Comparison of ENCODE assay signal across 13 cellular contexts in genomic region chr4:57044996-57045395, GRCh38.
DNase-seq lines count a peak whose midpoint lies in the region; ATAC-seq, FAIRE-seq and TF ChIP-seq lines count a peak whose summit lies in the region.
"Had no signal": no experiment of that assay in that cellular context is flagged by ENCODE, and none has a peak within 500 bp of the region (broad histone marks: within the 10 kb centered on the region; RNA-seq: fewer than 3 reads in every experiment).

No MANE protein-coding gene starts in this region.

- H3K4me3 Mint-ChIP-seq in osteocyte (ENCODE audit: unreplicated experiment), result no peak overlapping the region
- H3K4me3 Mint-ChIP-seq: activated T-helper 17 cell treated with anti-CD3 and anti-CD28 coated beads, Interleukin-2, amount 50 U/mL, for 72 hours; T-helper 17 cell had no signal

- no peak overlapping the region for H3K4me3 ChIP-seq in heart right ventricle
- H3K4me3 ChIP-seq in esophagus muscularis mucosa, result no peak overlapping the region
- H3K4me3 ChIP-seq in vagina, result no peak overlapping the region
- H3K4me3 ChIP-seq: upper lobe of left lung had no signal

- no peaks in the 10 kb centered on the region for H3K27me3 Mint-ChIP-seq in osteocyte (ENCODE audit: unreplicated experiment)

- intact Hi-C loops in heart right ventricle (cut with DNase I) (loop anchor here in 6 of 10 donors (2.0 to 10.0 kb wide), 6 partner anchors 52 to 70 kb away; partner anchors contain the start of gene IGFBP7 (in 4 of the 6)), Right ventricle myocardium superior (cut with DNase I) (loop anchor here (5.0 kb wide), 1 partner anchor 67 kb away; the partner anchor contains the start of gene IGFBP7), esophagus muscularis mucosa (cut with DNase I) (no loop called here), vagina (cut with DNase I) (loop anchor here (5.0 kb wide), 1 partner anchor 72 kb away; no protein-coding TSS in a partner anchor)

- H3K27me3 ChIP-seq in heart right ventricle (no peaks in the 10 kb centered on the region), esophagus muscularis mucosa (no peaks in the 10 kb centered on the region), vagina (no peaks in the 10 kb centered on the region)
- H3K27me3 ChIP-seq: upper lobe of left lung had no signal

- H3K9me3 ChIP-seq in heart right ventricle, result peaks cover 0 to 4% (median 0%) of the 10 kb centered on the region in 11 donors
- H3K9me3 ChIP-seq in esophagus muscularis mucosa, result no peaks in the 10 kb centered on the region
- no peaks in the 10 kb centered on the region for H3K9me3 ChIP-seq in vagina
- H3K9me3 ChIP-seq: upper lobe of left lung had no signal

- H3K9me3 Mint-ChIP-seq in osteocyte (ENCODE audit: unreplicated experiment), result no peaks in the 10 kb centered on the region
- H3K9me3 Mint-ChIP-seq: activated T-helper 17 cell treated with anti-CD3 and anti-CD28 coated beads, Interleukin-2, amount 50 U/mL, for 72 hours had no signal

- peak overlapping the region; percentile 92 for H3K27ac Mint-ChIP-seq in osteocyte (ENCODE audit: unreplicated experiment)
- H3K27ac Mint-ChIP-seq: activated T-helper 17 cell treated with anti-CD3 and anti-CD28 coated beads, Interleukin-2, amount 50 U/mL, for 72 hours; T-helper 17 cell had no signal

- H3K4me1 Mint-ChIP-seq in osteocyte (ENCODE audit: unreplicated experiment), result peaks cover 97% of the 10 kb centered on the region
- H3K4me1 Mint-ChIP-seq: activated T-helper 17 cell treated with anti-CD3 and anti-CD28 coated beads, Interleukin-2, amount 50 U/mL, for 72 hours; T-helper 17 cell had no signal

- WGBS in heart right ventricle, 2 donors, result 76 to 85% methylated on average over 1 of the region's 1 CpG
- WGBS in esophagus muscularis mucosa, result 100% methylated on average over 1 of the region's 1 CpG

- H3K36me3 ChIP-seq in heart right ventricle, result peaks cover 0 to 16% (median 4%) of the 10 kb centered on the region in 9 donors
- peaks cover 0 to 11% (median 5%) of the 10 kb centered on the region in 4 donors for H3K36me3 ChIP-seq in esophagus muscularis mucosa
- no peaks in the 10 kb centered on the region for H3K36me3 ChIP-seq in vagina

- DNase-seq in heart right ventricle, result no peak
- no peak for DNase-seq in Right ventricle myocardium superior
- no peak for DNase-seq in esophagus muscularis mucosa (ENCODE audit: extremely low spot score)
- DNase-seq in osteocyte (ENCODE audit: extremely low spot score, unreplicated experiment), result no peak
- no peak for DNase-seq in vagina (ENCODE audit: extremely low spot score in 2 of 2)
- DNase-seq in H54 (ENCODE audit: insufficient read length, low spot score), result no peak
- no peak for DNase-seq in NCI-H2107 (lab: John Stamatoyannopoulos, UW)
- DNase-seq in UCSD-AML1 (lab: John Stamatoyannopoulos, UW; ENCODE audit: unreplicated experiment), result no peak
- DNase-seq: NCI-H226, retina, T-helper 17 cell, upper lobe of left lung had no signal

- H3K27ac ChIP-seq in heart right ventricle (peak overlapping the region; percentile 32 to 93 (median 84)), esophagus muscularis mucosa (replicated peaks in 1 of 4) (peak overlapping the region; percentile 53 to 71 (median 67)), vagina (peak overlapping the region; percentile 83)

- no peak for TF ChIP-seq EP300 in esophagus muscularis mucosa (IDR thresholded peaks at IDR 0.05)

- H3K36me3 Mint-ChIP-seq in osteocyte (ENCODE audit: unreplicated experiment), result peaks cover 47% of the 10 kb centered on the region

- H3K4me1 ChIP-seq in heart right ventricle (peaks cover 25 to 100% (median 77%) of the 10 kb centered on the region in 9 donors), esophagus muscularis mucosa (peaks cover 76 to 80% (median 78%) of the 10 kb centered on the region in 4 donors), vagina (peaks cover 39% of the 10 kb centered on the region)

- no peak for TF ChIP-seq POLR2A in esophagus muscularis mucosa (IDR thresholded peaks at IDR 0.05; ENCODE audit: low read depth)
- no peak for TF ChIP-seq POLR2A in vagina (IDR thresholded peaks at IDR 0.05)
- no peak for TF ChIP-seq POLR2A in H54 (IDR thresholded peaks at IDR 0.05; ENCODE audit: low read depth, low read length)

- no peak for TF ChIP-seq CTCF in heart right ventricle (IDR thresholded peaks at IDR 0.05)
- no peak for TF ChIP-seq CTCF in esophagus muscularis mucosa (IDR thresholded peaks at IDR 0.05)
- TF ChIP-seq CTCF in osteocyte (IDR thresholded peaks at IDR 0.05), result peak; percentile 27
- no peak for TF ChIP-seq CTCF in vagina (IDR thresholded peaks at IDR 0.05)

- FAIRE-seq in H54 (lab: Jason Lieb, UNC), result no peak

- ATAC-seq in heart right ventricle, result no peak
- no peak for ATAC-seq in Right ventricle myocardium superior (ENCODE audit: poor library complexity)
- ATAC-seq: activated T-helper 17 cell treated with anti-CD3 and anti-CD28 coated beads, Interleukin-2, amount 50 U/mL, for 72 hours; T-helper 17 cell had no signal
